Comparison of ENCODE assay signal across 1 cellular context in genomic region chr5:6760003-6760402, GRCh38.
TF ChIP-seq lines count a peak whose summit lies in the region.

No MANE protein-coding gene starts in this region.

TF ChIP-seq in H1, 55 proteins besides CTCF, POLR2A, EP300 and RAD21:
- TF ChIP-seq POU5F1 (IDR thresholded peaks at IDR 0.05; ENCODE audit: low read depth, low read length) (no peak), KDM5A (IDR thresholded peaks at IDR 0.05; ENCODE audit: low read length) (no peak), KDM4A (IDR thresholded peaks at IDR 0.05; ENCODE audit: low read depth, low read length, severe bottlenecking) (no peak), RFX5 (IDR thresholded peaks at IDR 0.05; ENCODE audit: borderline replicate concordance, low read depth, low read length) (no peak), GABPA (IDR thresholded peaks at IDR 0.05; ENCODE audit: borderline replicate concordance, insufficient read depth, low read length) (no peak)
